ENCODE assay signal across 8 cellular contexts in genomic region chr6:36196880-36197548, GRCh38. TPM values are rescaled to one million over a fixed set of nuclear protein-coding genes. Genes with fewer than 3 reads are reported as not detected.
DNase-seq lines count a peak whose midpoint lies in the region; ATAC-seq and TF ChIP-seq lines count a peak whose summit lies in the region.

No MANE protein-coding gene starts in this region.

- WGBS in liver: under 1% methylated on average over 58 of the region's 58 CpGs

- no peak overlapping the region for H3K9ac ChIP-seq in liver (ENCODE audit: low read depth in 1 of 2, low read length in 2 of 2)

- no peak for TF ChIP-seq CTCF in liver (IDR thresholded peaks at IDR 0.05; ENCODE audit: low read depth, low read length, missing input control)

- peaks cover 0 to 15% (median 12%) of the 10 kb centered on the region in 4 donors for H3K4me1 ChIP-seq in liver (ENCODE audit: control insufficient read depth in 4 of 4, insufficient read depth in 4 of 4, low read length in 3 of 4)

- peaks cover under 1 to 17% (median 12%) of the 10 kb centered on the region in 4 donors for H3K36me3 ChIP-seq in liver (ENCODE audit: control insufficient read depth in 4 of 4, insufficient read depth in 3 of 4, low read depth in 1 of 4, low read length in 3 of 4)

- H3K4me3 ChIP-seq in liver (ENCODE audit: low read depth in 1 of 3, low read length in 3 of 3): peak overlapping the region; percentile 59 to 91 (median 65)

- H3K27me3 ChIP-seq in liver (ENCODE audit: control insufficient read depth in 4 of 4, insufficient read depth in 4 of 4, low read length in 3 of 4): no peaks in the 10 kb centered on the region

- peak; percentile 86 for ATAC-seq in GM19397 (IDR thresholded peaks at IDR 0.05; ENCODE audit: unreplicated experiment)
- ATAC-seq in HG03565 (IDR thresholded peaks at IDR 0.05; ENCODE audit: unreplicated experiment): peak; percentile 78

- H3K9me3 ChIP-seq in liver (ENCODE audit: control insufficient read depth in 4 of 4, low read length in 3 of 4): no peaks in the 10 kb centered on the region

- peak overlapping the region; percentile 90 to 95 for H3K27ac ChIP-seq in liver (ENCODE audit: low read depth in 1 of 2, low read length in 2 of 2)

- DNase-seq in CD1c-positive myeloid dendritic cell (ENCODE audit: extremely low spot score) (peak; percentile 99), NCI-H748 treated with DMSO at 0.1 percent for 48 hours (lab: John Stamatoyannopoulos, UW) (peak; percentile 98), dermis microvascular lymphatic vessel endothelial cell (ENCODE audit: low read depth in 2 of 2) (peak; percentile 93 to 98)
- DNase-seq in activated CD4-positive, alpha-beta T cell treated with anti-CD3 and anti-CD28 coated beads, Interleukin-2, amount 50 U/mL, for 4 hours: peak; percentile 100
- DNase-seq in stimulated activated CD4-positive, alpha-beta T cell treated with anti-CD3 and anti-CD28 coated beads, Interleukin-4, amount 100 ng/mL, for 1 hour: peak; percentile 100

- TF ChIP-seq RAD21 in liver (IDR thresholded peaks at IDR 0.05): peak in 1 of 2 donors; percentile 5

TF ChIP-seq in liver, 16 proteins besides CTCF, POLR2A, EP300 and RAD21:
- TF ChIP-seq TAF1 (conservative IDR thresholded peaks at IDR 0.05) (no peak), FOXA2 (IDR thresholded peaks at IDR 0.05) (no peak), ZBTB33 (IDR thresholded peaks at IDR 0.05) (no peak), REST (IDR thresholded peaks at IDR 0.05) (no peak), HNF4A (conservative IDR thresholded peaks at IDR 0.05) (no peak), FOXA1 (IDR thresholded peaks at IDR 0.05) (no peak), GABPA (IDR thresholded peaks at IDR 0.05 in 1 of 2, conservative IDR thresholded peaks at IDR 0.05 in 1 of 2) (no peak), RXRA (IDR thresholded peaks at IDR 0.05) (no peak), ATF3 (IDR thresholded peaks at IDR 0.05) (no peak), NR2F2 (IDR thresholded peaks at IDR 0.05) (no peak), MAX (IDR thresholded peaks at IDR 0.05) (no peak), YY1 (IDR thresholded peaks at IDR 0.05) (peak; percentile 96), SP1 (IDR thresholded peaks at IDR 0.05) (peak; percentile 76), EGR1 (IDR thresholded peaks at IDR 0.05; ENCODE audit: low read depth in 2 of 2) (peak in 1 of 2 donors; percentile 33), JUND (IDR thresholded peaks at IDR 0.05) (no peak)

RNA-seq across cellular contexts. Expression of gene BRPF3, which starts 0.5 kb away (rescaled TPM):
- total RNA-seq in dermis microvascular lymphatic vessel endothelial cell (5.1 and 8.7 TPM in 2 replicates), liver (10 to 100 TPM; 14.9 to 20.0 TPM)
- polyA plus RNA-seq in liver: 10 to 100 TPM in 1 of 2 donors, 1 to 10 TPM in 1; 7.5 to 12.5 TPM

Comparison
In these comparisons a context has a peak if more than half of its experiments do, and no peak if none do; other contexts are left out.
1. Peak in every context shown above with its lines: DNase-seq, ATAC-seq, H3K4me3 ChIP-seq and H3K27ac ChIP-seq.